19 cellular contexts compared by ENCODE assay signal in the genomic region with DNA sequence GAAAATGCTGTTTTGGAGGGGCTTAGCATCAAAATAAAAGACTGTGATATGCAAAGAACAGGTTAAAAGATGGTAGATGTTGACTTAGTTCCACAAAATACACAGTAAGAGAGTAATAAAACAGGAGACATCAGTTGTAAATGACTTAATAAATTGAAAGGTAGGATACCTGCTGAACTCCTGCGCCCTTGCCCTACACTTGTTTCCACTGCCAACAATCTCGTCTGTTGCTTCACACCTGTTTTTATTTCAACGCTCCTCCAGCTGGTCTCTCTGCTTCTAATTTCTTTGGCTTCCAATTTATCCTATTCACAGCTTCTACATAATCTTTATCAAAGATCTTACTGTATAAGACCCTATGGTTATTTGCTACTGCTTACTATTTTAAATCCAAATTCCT.
"Had no signal": no experiment of that assay in that cellular context is flagged by ENCODE, and none has a peak within 500 bp of the region (broad histone marks: within the 10 kb centered on the region; RNA-seq: fewer than 3 reads in every experiment).

No MANE protein-coding gene starts in this region.

- DNase-seq: KBM-7; MM.1S; NCI-H1048; NCI-H1436 treated with DMSO at 0.1 percent for 48 hours; NCI-H1694; NCI-H187 treated with DMSO at 0.1 percent for 48 hours; NCI-H2029 treated with DMSO at 0.1 percent for 48 hours; NCI-H2171 treated with DMSO at 0.1 percent for 48 hours; NCI-H345; NCI-H446 treated with DMSO at 0.1 percent for 48 hours; NCI-H510A treated with DMSO at 0.1 percent for 48 hours; NCI-H526; NK-92 treated with Interleukin-12 subunit alpha and Interleukin-12 subunit beta, amount 100 ng/mL, for 24 hours; PC-3; SHP77; SK-N-SH; SW 1271 had no signal

- ATAC-seq: Panc1, PC-3 had no signal

- H3K9me3 ChIP-seq: SK-N-SH had no signal

- H3K27ac ChIP-seq: RWPE1 had no signal
